23 cellular contexts compared by ENCODE assay signal in the genomic region with DNA sequence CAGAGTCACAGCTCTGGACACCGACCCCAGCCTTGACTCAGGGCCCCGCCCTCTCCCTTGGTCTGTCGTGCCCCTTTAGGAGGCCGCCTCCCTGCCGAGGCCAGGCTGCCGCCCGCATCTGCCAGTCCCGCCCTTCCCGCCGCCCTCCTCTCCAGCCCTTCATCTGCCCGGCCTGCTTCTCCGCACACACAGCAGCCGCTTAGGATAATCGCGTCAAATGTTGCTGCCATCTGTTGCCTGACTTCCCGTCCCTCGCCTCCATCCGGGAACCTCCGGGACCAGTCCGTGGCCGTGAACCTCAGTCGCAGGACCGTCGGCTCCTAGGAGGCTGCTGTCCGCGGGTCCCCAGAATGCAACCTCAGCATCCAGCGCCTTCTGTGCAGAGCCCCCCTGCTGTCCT. TPM values are rescaled to one million over a fixed set of nuclear protein-coding genes. Genes with fewer than 3 reads are reported as not detected.
DNase-seq lines count a peak whose midpoint lies in the region; ATAC-seq, FAIRE-seq and TF ChIP-seq lines count a peak whose summit lies in the region.
"Had no signal": no experiment of that assay in that cellular context is flagged by ENCODE, and none has a peak within 500 bp of the region (broad histone marks: within the 10 kb centered on the region; RNA-seq: fewer than 3 reads in every experiment).

No MANE protein-coding gene starts in this region.

- H3K36me3 ChIP-seq in K562 (ENCODE audit: control insufficient read depth, insufficient read depth, low read length) = peaks cover 98% of the 10 kb centered on the region
- H3K36me3 ChIP-seq: gastroesophageal sphincter, prostate gland had no signal

- TF ChIP-seq CTCF in D721Med (IDR thresholded peaks at IDR 0.05; ENCODE audit: insufficient read depth, missing control alignments) = no peak
- TF ChIP-seq CTCF in K562 (IDR thresholded peaks at IDR 0.05 in 2 of 3, conservative IDR thresholded peaks at IDR 0.05 in 1 of 3; ENCODE audit: insufficient read depth in 2 of 3, low read depth in 1 of 3, low read length in 3 of 3) = no peak

- intact Hi-C loops in K562 (cut with micrococcal nuclease) = no loop called here

- no peaks in the 10 kb centered on the region for H3K27me3 ChIP-seq in K562 (ENCODE audit: control insufficient read depth in 2 of 2, insufficient read depth in 2 of 2, low read length in 2 of 2)
- H3K27me3 ChIP-seq: gastroesophageal sphincter, spleen had no signal

- H3K27me3 Mint-ChIP-seq in naive thymus-derived CD8-positive, alpha-beta T cell = no peaks in the 10 kb centered on the region
- H3K27me3 Mint-ChIP-seq: activated naive CD8-positive, alpha-beta T cell; activated T-cell treated with anti-CD3 and anti-CD28 coated beads, Interleukin-2, amount 50 U/mL, for 24 hours; dendritic cell treated with granulocyte-macrophage colony-stimulating factor and Interleukin-4, amounts not matched to agents 40 ng/mL and 50 ng/mL, for 4 days had no signal

- POLR2A ChIA-PET in K562 (lab: Yijun Ruan, JAX) = interaction anchor here (1.9 kb wide), 1 partner anchor 9 kb away, joined by 5 read pairs; no protein-coding TSS in a partner anchor
- POLR2A ChIA-PET in naive thymus-derived CD8-positive, alpha-beta T cell (lab: Charles Lee) = interaction anchor here (3.7 kb wide), 1 partner anchor 9 kb away, joined by 16 read pairs; no protein-coding TSS in a partner anchor

- peaks cover 5% of the 10 kb centered on the region; the same call in 1 of the 2 replicates for H3K9me3 ChIP-seq in K562 (replicated peaks; ENCODE audit: control insufficient read depth, insufficient read depth, low read depth, low read length)
- H3K9me3 ChIP-seq: lower lobe of right lung, prostate gland had no signal

- CTCF ChIA-PET in K562 (lab: Yijun Ruan, JAX; ENCODE audit: low intra/inter-chr PET ratio) = no interaction called here

- FAIRE-seq in D721Med (lab: Jason Lieb, UNC) (no peak), K562 (lab: Jason Lieb, UNC) (no peak)
- FAIRE-seq: RCC 7860, TTC549 had no signal

- TF ChIP-seq POLR2A in K562 (conservative IDR thresholded peaks at IDR 0.05) = no peak

- TF ChIP-seq RAD21 in K562 (CRISPR knock-in tag; conservative IDR thresholded peaks at IDR 0.05 in 1 of 2, IDR thresholded peaks at IDR 0.05 in 1 of 2) = no peak

- no peak for ATAC-seq in K562
- no peak for ATAC-seq in naive thymus-derived CD8-positive, alpha-beta T cell
- ATAC-seq: gastroesophageal sphincter had no signal

- in situ Hi-C loops in K562 (cut with MboI) = no loop called here

- H3K4me3 Mint-ChIP-seq in naive thymus-derived CD8-positive, alpha-beta T cell = peak overlapping the region in 3 of 10 donors; percentile 26 to 78 (median 39)
- H3K4me3 Mint-ChIP-seq: activated naive CD8-positive, alpha-beta T cell; activated T-cell treated with anti-CD3 and anti-CD28 coated beads, Interleukin-2, amount 50 U/mL, for 24 hours; dendritic cell treated with granulocyte-macrophage colony-stimulating factor and Interleukin-4, amounts not matched to agents 40 ng/mL and 50 ng/mL, for 4 days had no signal

- H2AFZ ChIP-seq in K562 (ENCODE audit: low read depth, low read length) = no peak overlapping the region

- no peak overlapping the region for H3K27ac ChIP-seq in K562 (ENCODE audit: extremely low read depth, low read depth, low read length)
- H3K27ac ChIP-seq: gastroesophageal sphincter, HL-60, lower lobe of right lung, prostate gland, spleen had no signal

- peaks cover 27 to 78% of the 10 kb centered on the region in 2 experiments for H3K4me1 ChIP-seq in K562 (replicated peaks in 1 of 2; ENCODE audit: control insufficient read depth in 2 of 2, insufficient read depth in 2 of 2, low read length in 2 of 2)

- H3K9ac ChIP-seq in K562 (ENCODE audit: insufficient read depth in 1 of 2, low read depth in 2 of 2, low read length in 2 of 2) = no peak overlapping the region; a peak in 1 of 4 replicates

- H3K4me1 Mint-ChIP-seq in naive thymus-derived CD8-positive, alpha-beta T cell = peaks cover 37 to 91% (median 76%) of the 10 kb centered on the region in 4 donors

- H3K27ac Mint-ChIP-seq in naive thymus-derived CD8-positive, alpha-beta T cell = peak overlapping the region in 6 of 10 donors; percentile 9 to 87 (median 44)
- H3K27ac Mint-ChIP-seq: activated naive CD8-positive, alpha-beta T cell; activated T-cell treated with anti-CD3 and anti-CD28 coated beads, Interleukin-2, amount 50 U/mL, for 24 hours; dendritic cell treated with granulocyte-macrophage colony-stimulating factor and Interleukin-4, amounts not matched to agents 40 ng/mL and 50 ng/mL, for 4 days had no signal

- DNase-seq in D721Med (ENCODE audit: insufficient read length, low spot score) = peak; percentile 61
- DNase-seq in NCI-H1694 treated with DMSO at 0.1 percent for 48 hours (lab: John Stamatoyannopoulos, UW) = peak; percentile 39
- DNase-seq in K562 (ENCODE audit: extremely low read depth in 1 of 4, low spot score in 3 of 4) = no peak
- no peak for DNase-seq in naive thymus-derived CD8-positive, alpha-beta T cell
- DNase-seq in MV-4-11 (lab: John Stamatoyannopoulos, UW) = no peak
- no peak for DNase-seq in LoVo (ENCODE audit: low spot score)
- no peak for DNase-seq in iPS-NIHi11 (ENCODE audit: low spot score)
- DNase-seq: activated CD4-positive, alpha-beta T cell treated with anti-CD3 and anti-CD28 coated beads, Interleukin-2, amount 50 U/mL, for 48 hours; activated T-cell treated with anti-CD3 and anti-CD28 coated beads, Interleukin-2, amount 50 U/mL, for 24 hours; AML-193; DMS153; KBM-7; lower lobe of right lung; NCI-H1105; NCI-H510A treated with DMSO at 0.1 percent for 48 hours; spleen had no signal

- TF ChIP-seq EP300 in K562 (IDR thresholded peaks at IDR 0.05; ENCODE audit: low read length) = no peak

- 95% methylated on average over 24 of the region's 27 CpGs for WGBS in K562 (ENCODE audit: insufficient coverage, low coverage, missing lambda C conversion rate)

- H3K79me2 ChIP-seq in K562 (ENCODE audit: control insufficient read depth, insufficient read depth, low read length) = peaks cover 99% of the 10 kb centered on the region

- H3K9me1 ChIP-seq in K562 (ENCODE audit: control insufficient read depth, insufficient read depth, low read length) = peaks cover 24% of the 10 kb centered on the region

- no peak overlapping the region for H3K4me2 ChIP-seq in K562 (ENCODE audit: insufficient read depth, low read length)

- H3K36me3 Mint-ChIP-seq in naive thymus-derived CD8-positive, alpha-beta T cell = peaks cover 0 to 18% (median 10%) of the 10 kb centered on the region in 3 donors

- H3K9me3 Mint-ChIP-seq in naive thymus-derived CD8-positive, alpha-beta T cell = peaks cover 0 to 8% (median 3%) of the 10 kb centered on the region in 9 donors

- H3K4me3 ChIP-seq in K562 = no peak overlapping the region
- H3K4me3 ChIP-seq: gastroesophageal sphincter, lower lobe of right lung, prostate gland, spleen had no signal

- H4K20me1 ChIP-seq in K562 (replicated peaks; ENCODE audit: control insufficient read depth, insufficient read depth, low read length) = peaks cover 78% of the 10 kb centered on the region

- BruUV-seq in K562 (replicated peaks; lab: Mats Ljungman, UMichigan) = no TSS peak

TF ChIP-seq in K562, 482 proteins besides CTCF, POLR2A, EP300 and RAD21:
- TF ChIP-seq POLR2G (IDR thresholded peaks at IDR 0.05; ENCODE audit: low read depth, low read length) (peak; percentile 78), ILF3 (IDR thresholded peaks at IDR 0.05; ENCODE audit: borderline replicate concordance) (no peak), RBM22 (IDR thresholded peaks at IDR 0.05; ENCODE audit: low read depth, low read length, poor library complexity, severe bottlenecking) (peak; percentile 77)

RNA-seq across cellular contexts. Expression of gene GSE1, which starts 11.9 kb away (rescaled TPM):
- total RNA-seq in K562 (2011; cell fraction: chromatin; rRNA removed; ENCODE audit: low replicate concordance) = 692 and 1,066 TPM in 2 replicates
- 409 and 435 TPM in 2 replicates for total RNA-seq in K562 (2011; cell fraction: nucleolus; rRNA removed)
- 438 and 467 TPM in 2 replicates for total RNA-seq in K562 (2011; cell fraction: nucleoplasm; rRNA removed)
- total RNA-seq in K562 (2014; rRNA removed) = 89.1 and 104 TPM in 2 replicates
- total RNA-seq in K562 (2014; rRNA removed; fragmentation: Illumina TruSeq; extraction: Trizol) = 40.9 and 41.8 TPM in 2 replicates
- total RNA-seq in K562 (2015; rRNA removed; fragmentation: Illumina TruSeq; extraction: Trizol) = 57.9 and 60.6 TPM in 2 replicates
- 208 and 244 TPM in 2 replicates for total RNA-seq in K562 (2021)
- 54.2 and 64.0 TPM in 2 replicates for polyA plus RNA-seq in K562 (2011; rRNA removed)
- polyA plus RNA-seq in K562 (2011; cell fraction: cytosol; rRNA removed) = 54.1 and 55.3 TPM in 2 replicates
- polyA plus RNA-seq in K562 (2011; cell fraction: nucleus; rRNA removed) = 210 and 277 TPM in 2 replicates
- polyA plus RNA-seq in K562 (2012) = 113 and 125 TPM in 2 replicates
- 116 and 138 TPM in 2 replicates for polyA plus RNA-seq in K562 (2014; fragmentation: Illumina TruSeq; extraction: Trizol)
- 10 to 100 TPM; 12.2 to 15.8 TPM for polyA plus RNA-seq in K562 (2014; fragmentation: Nextera tagmentation; extraction: Ambion mirVana)
- polyA plus RNA-seq in K562 (2014; rRNA removed) = 101 and 116 TPM in 2 replicates
- 61.1 and 68.8 TPM in 2 replicates for polyA minus RNA-seq in K562 (2011; rRNA and poly(A)+ RNA removed)
- 106 and 121 TPM in 2 replicates for polyA minus RNA-seq in K562 (2011; cell fraction: cytosol; rRNA and poly(A)+ RNA removed)
- polyA minus RNA-seq in K562 (2011; cell fraction: nucleus; rRNA and poly(A)+ RNA removed) = 117 and 133 TPM in 2 replicates
- 10 to 100 TPM; 53.8 to 56.2 TPM for total RNA-seq in naive thymus-derived CD8-positive, alpha-beta T cell
- 1 to 10 TPM; 1.5 to 2.9 (median 2.0) TPM for polyA plus RNA-seq in naive thymus-derived CD8-positive, alpha-beta T cell

Comparison
In these comparisons a context has a peak if more than half of its experiments do, and no peak if none do; other contexts are left out.
1. DNase-seq: peak in D721Med (single experiment) and NCI-H1694 treated with DMSO at 0.1 percent for 48 hours (single experiment); none in K562 (0 of 4), naive thymus-derived CD8-positive, alpha-beta T cell (0 of 10), MV-4-11 (single experiment), LoVo (single experiment) and iPS-NIHi11 (single experiment).